Comparison of ENCODE assay signal across 9 cellular contexts in the genomic region with DNA sequence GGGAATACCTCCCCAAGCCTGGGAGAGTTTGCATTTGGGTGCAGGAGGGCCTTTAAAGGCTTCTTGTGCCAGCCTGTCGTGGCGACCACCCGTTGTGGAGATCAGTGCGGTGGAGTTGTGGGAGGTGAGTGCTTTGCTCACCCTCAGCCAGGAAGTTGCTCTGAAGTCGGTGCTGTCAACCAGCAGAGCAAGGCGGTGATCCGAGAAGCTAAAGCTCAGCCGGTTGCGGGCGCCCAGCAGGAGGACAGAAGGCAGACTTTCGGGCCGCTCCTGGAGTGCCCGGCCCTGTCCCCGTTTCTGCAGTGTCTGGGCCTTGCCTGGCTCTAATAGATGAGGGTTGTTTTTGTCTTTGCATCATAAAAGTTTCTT. TPM values are rescaled to one million over a fixed set of nuclear protein-coding genes. Genes with fewer than 3 reads are reported as not detected.
DNase-seq lines count a peak whose midpoint lies in the region; FAIRE-seq and TF ChIP-seq lines count a peak whose summit lies in the region.
"Had no signal": no experiment of that assay in that cellular context is flagged by ENCODE, and none has a peak within 500 bp of the region (broad histone marks: within the 10 kb centered on the region; RNA-seq: fewer than 3 reads in every experiment).

No MANE protein-coding gene starts in this region.

- no peak overlapping the region for H2BK15ac ChIP-seq in neuronal stem cell (ENCODE audit: low read length)

- no peak overlapping the region for H2AFZ ChIP-seq in neuronal stem cell (ENCODE audit: low read length)

- no peak overlapping the region for H3K23ac ChIP-seq in neuronal stem cell (ENCODE audit: low read depth, low read length, poor library complexity)

- no peak overlapping the region for H3K18ac ChIP-seq in neuronal stem cell (ENCODE audit: low read length)

- no peak for TF ChIP-seq CTCF in endodermal cell (conservative IDR thresholded peaks at IDR 0.05)

- peaks cover 27% of the 10 kb centered on the region for H3K36me3 Mint-ChIP-seq in endodermal cell (ENCODE audit: low read depth)

- H2AK5ac ChIP-seq in neuronal stem cell (ENCODE audit: low read depth, low read length), result no peak overlapping the region

- H3K4me1 Mint-ChIP-seq in endodermal cell, result peaks cover 11% of the 10 kb centered on the region

- H3K27me3 ChIP-seq in SJCRH30 (no peaks in the 10 kb centered on the region), endodermal cell (ENCODE audit: control insufficient read depth, insufficient read depth, low read length, poor library complexity, severe bottlenecking) (no peaks in the 10 kb centered on the region), neuronal stem cell (ENCODE audit: control insufficient read depth in 3 of 3, insufficient read depth in 3 of 3, low read depth in 1 of 3, low read length in 3 of 3) (no peaks in the 10 kb centered on the region)

- peak overlapping the region; percentile 88 for H3K4me3 Mint-ChIP-seq in endodermal cell

- H3K4me1 ChIP-seq in SJCRH30 (peaks cover 4% of the 10 kb centered on the region; the same call in 1 of the 2 replicates), endodermal cell (ENCODE audit: control insufficient read depth, insufficient read depth, low read length) (no peaks in the 10 kb centered on the region), neuronal stem cell (ENCODE audit: control insufficient read depth in 2 of 2, insufficient read depth in 1 of 2, low read depth in 1 of 2, low read length in 2 of 2) (peaks cover 12 to 13% of the 10 kb centered on the region in 2 donors)

- peaks cover 32% of the 10 kb centered on the region for H3K36me3 ChIP-seq in SJCRH30
- H3K36me3 ChIP-seq in endodermal cell (ENCODE audit: control insufficient read depth, insufficient read depth, low read length), result peaks cover 27% of the 10 kb centered on the region
- H3K36me3 ChIP-seq in neuronal stem cell (replicated peaks in 1 of 2; ENCODE audit: control insufficient read depth in 2 of 2, insufficient read depth in 2 of 2, low read length in 2 of 2), result peaks cover 32 to 55% of the 10 kb centered on the region in 2 donors

- H4K8ac ChIP-seq in neuronal stem cell (ENCODE audit: low read depth, low read length), result no peak overlapping the region

- H4K91ac ChIP-seq in neuronal stem cell (ENCODE audit: low read depth, low read length, poor library complexity), result no peak overlapping the region

- H3K9ac ChIP-seq in endodermal cell (ENCODE audit: extremely low read depth, low read length, poor library complexity, severe bottlenecking) (peak overlapping the region; percentile 87), neuronal stem cell (ENCODE audit: low read depth, low read length, poor library complexity) (peak overlapping the region; percentile 85)

- no peaks in the 10 kb centered on the region for H3K9me3 Mint-ChIP-seq in endodermal cell

- H3K27ac ChIP-seq in SJCRH30, result no peak overlapping the region
- no peak overlapping the region for H3K27ac ChIP-seq in endodermal cell (ENCODE audit: low read depth, low read length)
- H3K27ac ChIP-seq in neuronal stem cell (replicated peaks; ENCODE audit: low read length), result no peak overlapping the region

- peak overlapping the region; percentile 94 for H3K27ac Mint-ChIP-seq in endodermal cell

- no peak overlapping the region for H2BK5ac ChIP-seq in neuronal stem cell (ENCODE audit: low read length)

- H2BK120ac ChIP-seq in neuronal stem cell (ENCODE audit: low read depth, low read length), result no peak overlapping the region

- H3K4me2 ChIP-seq in neuronal stem cell (ENCODE audit: insufficient read depth, low read length, poor library complexity, severe bottlenecking), result peak overlapping the region; percentile 81

- peak; percentile 73 for FAIRE-seq in GM18507 (lab: Jason Lieb, UNC)

- no peaks in the 10 kb centered on the region for H3K27me3 Mint-ChIP-seq in endodermal cell (ENCODE audit: insufficient read depth)

- no peak overlapping the region for H2BK12ac ChIP-seq in neuronal stem cell (ENCODE audit: low read length)

- WGBS in endodermal cell (ENCODE audit: insufficient coverage in 1 of 2, insufficient read length in 1 of 2), 2 experiments, result 0 to 8% methylated on average over 5 to 14 of the region's 14 CpGs
- WGBS in neuronal stem cell (ENCODE audit: extremely low coverage in 2 of 2, insufficient read length in 2 of 2, insufficient replicate concordance in 1 of 2), 2 donors, result no CpG with 5 or more reads among the region's 14 CpGs

- peak overlapping the region; percentile 73 for H3K4me3 ChIP-seq in SJCRH30
- peak overlapping the region; percentile 97 for H3K4me3 ChIP-seq in endodermal cell (ENCODE audit: low read length)
- peak overlapping the region; percentile 96 to 99 for H3K4me3 ChIP-seq in neuronal stem cell (ENCODE audit: low read length in 2 of 2)

- DNase-seq in GM18507 (ENCODE audit: extremely low spot score, insufficient read length, low read depth) (no peak), SJCRH30 (no peak), endodermal cell (no peak), neuronal stem cell (ENCODE audit: low spot score) (no peak), Ammon's horn (ENCODE audit: low spot score) (no peak), NCI-H82 treated with DMSO at 0.1 percent for 48 hours (lab: John Stamatoyannopoulos, UW; ENCODE audit: unreplicated experiment) (no peak)
- no peak for DNase-seq in effector CD4-positive, alpha-beta T cell
- DNase-seq in activated CD4-positive, CD25-positive, alpha-beta regulatory T cell (lab: John Stamatoyannopoulos, UW), result no peak

- H3K14ac ChIP-seq in neuronal stem cell (ENCODE audit: low read length), result no peak overlapping the region

- no peak overlapping the region for H3K4ac ChIP-seq in neuronal stem cell (ENCODE audit: low read length)

- peaks cover 25% of the 10 kb centered on the region for H3K79me1 ChIP-seq in neuronal stem cell (ENCODE audit: low read depth, low read length)

- H3K9me3 ChIP-seq in SJCRH30 (replicated peaks), result no peaks in the 10 kb centered on the region
- H3K9me3 ChIP-seq in endodermal cell (ENCODE audit: control insufficient read depth, low read length), result no peaks in the 10 kb centered on the region
- no peaks in the 10 kb centered on the region for H3K9me3 ChIP-seq in neuronal stem cell (replicated peaks in 1 of 2; ENCODE audit: control insufficient read depth in 2 of 2, insufficient read depth in 1 of 2, low read depth in 1 of 2, low read length in 2 of 2)

RNA-seq across cellular contexts. Expression of gene UBE2I, which starts 1.4 kb away (rescaled TPM):
- total RNA-seq in SJCRH30 (2014; rRNA removed; shearing (Covaris generic)), result 163 and 181 TPM in 2 replicates
- 100 to 1,000 TPM; 250 to 294 TPM for total RNA-seq in endodermal cell
- 223 TPM for polyA plus RNA-seq in endodermal cell (2013, experiment 1 of 2)
- 222 TPM for polyA plus RNA-seq in endodermal cell (2013, experiment 2 of 2)
- polyA plus RNA-seq in neuronal stem cell (2013, experiment 1 of 2), result 253 TPM
- polyA plus RNA-seq in neuronal stem cell (2013, experiment 2 of 2), result 258 TPM

RNA-seq across cellular contexts. Expression of gene BAIAP3, which starts 22.6 kb away (rescaled TPM):
- total RNA-seq in SJCRH30 (2014; rRNA removed; shearing (Covaris generic)), result 0.13 and 0.34 TPM in 2 replicates
- total RNA-seq in endodermal cell, result 10 to 100 TPM; 25.0 to 43.5 TPM
- 21.8 TPM for polyA plus RNA-seq in endodermal cell (2013, experiment 1 of 2)
- polyA plus RNA-seq in endodermal cell (2013, experiment 2 of 2), result 19.6 TPM
- polyA plus RNA-seq in neuronal stem cell (2013, experiment 1 of 2), result 3.1 TPM
- 2.9 TPM for polyA plus RNA-seq in neuronal stem cell (2013, experiment 2 of 2)

RNA-seq across cellular contexts. Expression of gene TSR3, which starts 40.9 kb away (rescaled TPM):
- 48.3 and 50.5 TPM in 2 replicates for total RNA-seq in SJCRH30 (2014; rRNA removed; shearing (Covaris generic))
- 10 to 100 TPM; 64.9 to 67.4 TPM for total RNA-seq in endodermal cell
- 47.0 TPM for polyA plus RNA-seq in endodermal cell (2013, experiment 1 of 2)
- 44.1 TPM for polyA plus RNA-seq in endodermal cell (2013, experiment 2 of 2)
- 32.4 TPM for polyA plus RNA-seq in neuronal stem cell (2013, experiment 1 of 2)
- 29.6 TPM for polyA plus RNA-seq in neuronal stem cell (2013, experiment 2 of 2)

RNA-seq across cellular contexts. Expression of gene GNPTG, which starts 40.9 kb away (rescaled TPM):
- total RNA-seq in SJCRH30 (2014; rRNA removed; shearing (Covaris generic)), result 15.5 and 16.0 TPM in 2 replicates
- total RNA-seq in endodermal cell, result 10 to 100 TPM; 34.0 to 38.4 TPM
- polyA plus RNA-seq in endodermal cell (2013, experiment 1 of 2), result 22.5 TPM
- polyA plus RNA-seq in endodermal cell (2013, experiment 2 of 2), result 22.2 TPM
- 14.7 TPM for polyA plus RNA-seq in neuronal stem cell (2013, experiment 1 of 2)
- 13.2 TPM for polyA plus RNA-seq in neuronal stem cell (2013, experiment 2 of 2)

RNA-seq across cellular contexts. Expression of gene TPSD1, which starts 54.9 kb away (rescaled TPM):
- total RNA-seq in SJCRH30 (2014; rRNA removed; shearing (Covaris generic)), result not detected in 2 replicates
- not detected for total RNA-seq in endodermal cell
- not detected for polyA plus RNA-seq in endodermal cell (2013, experiment 1 of 2)
- not detected for polyA plus RNA-seq in endodermal cell (2013, experiment 2 of 2)
- polyA plus RNA-seq in neuronal stem cell (2013, experiment 1 of 2), result 0.06 TPM
- not detected for polyA plus RNA-seq in neuronal stem cell (2013, experiment 2 of 2)
- total RNA-seq: T-helper 2 cell treated with Interferon-gamma antibody and Interleukin-4, amounts not matched to agents 100 ng/mL and 5 ng/mL, for 36 hours had no signal

Comparison
In these comparisons a context has a peak if more than half of its experiments do, and no peak if none do; other contexts are left out.
1. RNA of gene BAIAP3, which starts 22.6 kb away (total RNA-seq): 25.0 to 43.5 TPM in endodermal cell; 0.13 to 0.34 TPM in SJCRH30; every median in the first group is over 10 times any median in the second.
2. Peak in every context shown above with its lines, with median percentiles within 50 percentile points of each other: H3K4me3 ChIP-seq.